ENCODE assay signal across 7 cellular contexts in genomic region chr13:110308377-110309158, GRCh38. TPM values are rescaled to one million over a fixed set of nuclear protein-coding genes. Genes with fewer than 3 reads are reported as not detected.
A peak's percentile ranks its signal among the peaks of the same experiment; 100 is the strongest.
DNase-seq lines count a peak whose midpoint lies in the region; TF ChIP-seq lines count a peak whose summit lies in the region.

No MANE protein-coding gene starts in this region.

- peaks cover 0 to 14% of the 10 kb centered on the region in 2 donors for H3K27me3 ChIP-seq in breast epithelium
- H3K27me3 ChIP-seq in testis: no peaks in the 10 kb centered on the region

- DNase-seq in M059J (ENCODE audit: low read depth): peak; percentile 69
- DNase-seq in breast epithelium (ENCODE audit: low spot score in 2 of 2): peak in 1 of 2 donors; percentile 51
- peak; percentile 66 for DNase-seq in kidney glomerular epithelial cell (lab: John Stamatoyannopoulos, UW)
- DNase-seq in testis: peak; percentile 46
- DNase-seq in GM19238 (ENCODE audit: insufficient read length, low spot score): no peak
- no peak for DNase-seq in GM10266 (ENCODE audit: extremely low spot score)
- DNase-seq in Kasumi-1 (lab: John Stamatoyannopoulos, UW): no peak

- H3K9me3 ChIP-seq in breast epithelium: no peaks in the 10 kb centered on the region
- no peaks in the 10 kb centered on the region for H3K9me3 ChIP-seq in testis

- H3K4me3 ChIP-seq in breast epithelium: peak overlapping the region; percentile 64 to 96 (median 78)
- H3K4me3 ChIP-seq in testis: peak overlapping the region; percentile 77 to 84

- TF ChIP-seq POLR2A in breast epithelium (IDR thresholded peaks at IDR 0.05): no peak
- no peak for TF ChIP-seq POLR2A in testis (IDR thresholded peaks at IDR 0.05)

- no peaks in the 10 kb centered on the region for H3K36me3 ChIP-seq in breast epithelium
- H3K36me3 ChIP-seq in testis (ENCODE audit: low read depth, missing control alignments): no peaks in the 10 kb centered on the region

- intact Hi-C loops in breast epithelium (cut with DNase I; ENCODE audit: low total_unique reads): no loop called here
- intact Hi-C loops in testis (cut with DNase I; ENCODE audit: low total_unique reads): no loop called here

- WGBS in testis, 2 donors: 1 to 3% methylated on average over 32 to 38 of the region's 38 CpGs

- peak overlapping the region; percentile 87 to 96 for H3K27ac ChIP-seq in breast epithelium
- H3K27ac ChIP-seq in testis: peak overlapping the region; percentile 86 to 92

- H3K4me1 ChIP-seq in breast epithelium (peaks cover 0 to 3% of the 10 kb centered on the region in 2 donors), testis (no peaks in the 10 kb centered on the region)

- no peak for TF ChIP-seq CTCF in breast epithelium (IDR thresholded peaks at IDR 0.05)
- TF ChIP-seq CTCF in testis (IDR thresholded peaks at IDR 0.05): no peak
- TF ChIP-seq CTCF in GM10266 (IDR thresholded peaks at IDR 0.05; ENCODE audit: control insufficient read depth, insufficient read depth, low read depth, missing control alignments): no peak

RNA-seq across cellular contexts. Expression of gene COL4A2, which starts 1.5 kb away (rescaled TPM):
- 110 and 205 TPM in 2 replicates for total RNA-seq in M059J (2014; rRNA removed; shearing (Covaris generic))
- total RNA-seq in breast epithelium (100 to 1,000 TPM; 107 to 841 (median 307) TPM), testis (10 to 100 TPM; 81.0 to 89.9 TPM)
- polyA plus RNA-seq in testis (ENCODE audit: insufficient read depth, low read depth, low replicate concordance): 69.1 TPM

RNA-seq across cellular contexts. Expression of gene COL4A1, which starts 1.6 kb away (rescaled TPM):
- total RNA-seq in M059J (2014; rRNA removed; shearing (Covaris generic)): 59.5 and 99.9 TPM in 2 replicates
- 1,000 to 10,000 TPM in 1 of 3 donors, 100 to 1,000 TPM in 2; 118 to 1,008 (median 370) TPM for total RNA-seq in breast epithelium
- 10 to 100 TPM; 35.5 to 39.0 TPM for total RNA-seq in testis
- 43.0 TPM for polyA plus RNA-seq in testis (ENCODE audit: insufficient read depth, low read depth, low replicate concordance)

Comparison
In these comparisons a context has a peak if more than half of its experiments do, and no peak if none do; other contexts are left out.
1. DNase-seq: peak in M059J (single experiment), kidney glomerular epithelial cell (single experiment) and testis (single experiment); none in GM19238 (single experiment), GM10266 (single experiment) and Kasumi-1 (0 of 2).